ENCODE assay signal across 17 cellular contexts in genomic region chr3:195616681-195617080, GRCh38. TPM values are rescaled to one million over a fixed set of nuclear protein-coding genes. Genes with fewer than 3 reads are reported as not detected.
DNase-seq lines count a peak whose midpoint lies in the region; ATAC-seq and TF ChIP-seq lines count a peak whose summit lies in the region.
"Had no signal": no experiment of that assay in that cellular context is flagged by ENCODE, and none has a peak within 500 bp of the region (broad histone marks: within the 10 kb centered on the region; RNA-seq: fewer than 3 reads in every experiment).

No MANE protein-coding gene starts in this region.

- H3K36me3 ChIP-seq in endodermal cell (ENCODE audit: control insufficient read depth, insufficient read depth, low read length) = no peaks in the 10 kb centered on the region

- no peaks in the 10 kb centered on the region for H3K27me3 ChIP-seq in endodermal cell (ENCODE audit: control insufficient read depth, insufficient read depth, low read length, poor library complexity, severe bottlenecking)

- TF ChIP-seq CTCF in endodermal cell (conservative IDR thresholded peaks at IDR 0.05) = no peak
- TF ChIP-seq CTCF in mesothelial cell of epicardium (IDR thresholded peaks at IDR 0.05; ENCODE audit: unreplicated experiment) = no peak

- H3K4me1 Mint-ChIP-seq in endodermal cell (peaks cover 5% of the 10 kb centered on the region), mesothelial cell of epicardium (peaks cover 21% of the 10 kb centered on the region)

- H3K36me3 Mint-ChIP-seq in endodermal cell (ENCODE audit: low read depth) (peaks cover 1% of the 10 kb centered on the region), mesothelial cell of epicardium (peaks cover 1% of the 10 kb centered on the region)

- ATAC-seq in Right ventricle myocardium superior (ENCODE audit: poor library complexity) (no peak), HG03280 (IDR thresholded peaks at IDR 0.05; ENCODE audit: unreplicated experiment) (no peak)

- no peaks in the 10 kb centered on the region for H3K4me1 ChIP-seq in endodermal cell (ENCODE audit: control insufficient read depth, insufficient read depth, low read length)

- no peaks in the 10 kb centered on the region for H3K27me3 Mint-ChIP-seq in endodermal cell (ENCODE audit: insufficient read depth)
- H3K27me3 Mint-ChIP-seq in mesothelial cell of epicardium (ENCODE audit: low read depth) = no peaks in the 10 kb centered on the region

- intact Hi-C loops in cardiac septum (cut with DNase I) (loop anchor here (2.0 kb wide), 1 partner anchor 104 kb away; the partner anchor contains the start of gene MUC20), Right ventricle myocardium superior (cut with DNase I) (no loop called here)

- H3K27ac Mint-ChIP-seq in endodermal cell = no peak overlapping the region
- peak overlapping the region; percentile 39 for H3K27ac Mint-ChIP-seq in mesothelial cell of epicardium
- H3K27ac Mint-ChIP-seq: HFFc6 had no signal

- no peak overlapping the region for H3K27ac ChIP-seq in endodermal cell (ENCODE audit: low read depth, low read length)
- H3K27ac ChIP-seq: PC-9 had no signal

- H3K9me3 ChIP-seq in endodermal cell (ENCODE audit: control insufficient read depth, low read length) = peaks cover 17% of the 10 kb centered on the region

- H3K9ac ChIP-seq in endodermal cell (ENCODE audit: extremely low read depth, low read length, poor library complexity, severe bottlenecking) = no peak overlapping the region

- H3K9me3 Mint-ChIP-seq in endodermal cell = peaks cover 17% of the 10 kb centered on the region
- peaks cover 2% of the 10 kb centered on the region for H3K9me3 Mint-ChIP-seq in mesothelial cell of epicardium
- H3K9me3 Mint-ChIP-seq: HFFc6 had no signal

- H3K4me3 ChIP-seq in endodermal cell (ENCODE audit: low read length) = no peak overlapping the region
- H3K4me3 ChIP-seq: PC-9 had no signal

- DNase-seq in cardiac septum (ENCODE audit: low spot score) (peak; percentile 62), Right ventricle myocardium superior (no peak), endodermal cell (peak; percentile 53), mesothelial cell of epicardium (ENCODE audit: low spot score in 2 of 2, unreplicated experiment in 2 of 2) (no peak), GM19238 (ENCODE audit: insufficient read length, low spot score) (no peak), DMS79 treated with DMSO at 0.1 percent for 48 hours (lab: John Stamatoyannopoulos, UW) (no peak)
- DNase-seq: C1 segment of cervical spinal cord, DMS 273 treated with DMSO at 0.1 percent for 48 hours, HFFc6, MM.1S, NCI-H1105, NCI-H1694, NCI-H510A treated with DMSO at 0.1 percent for 48 hours, NCI-H82, PC-9 had no signal

- H3K4me3 Mint-ChIP-seq in endodermal cell = no peak overlapping the region
- no peak overlapping the region for H3K4me3 Mint-ChIP-seq in mesothelial cell of epicardium
- H3K4me3 Mint-ChIP-seq: HFFc6 had no signal

- 90 to 99% methylated on average over 6 to 9 of the region's 9 CpGs for WGBS in endodermal cell (ENCODE audit: insufficient coverage in 1 of 2, insufficient read length in 1 of 2), 2 experiments

RNA-seq across cellular contexts. Expression of gene APOD, which starts 32.9 kb away (rescaled TPM):
- 692 TPM for total RNA-seq in cardiac septum
- total RNA-seq in Right ventricle myocardium superior = 322 TPM
- not detected for total RNA-seq in endodermal cell
- not detected for polyA plus RNA-seq in endodermal cell (2013, experiment 1 of 2)
- 0.87 TPM for polyA plus RNA-seq in endodermal cell (2013, experiment 2 of 2)
- 0.63 to 1.2 TPM (median 0.86 TPM) in 3 replicates for total RNA-seq in mesothelial cell of epicardium
- total RNA-seq: A673 had no signal

Comparison
In these comparisons a context has a peak if more than half of its experiments do, and no peak if none do; other contexts are left out.
1. DNase-seq: peak in cardiac septum (single experiment) and endodermal cell (single experiment); none in Right ventricle myocardium superior (single experiment), mesothelial cell of epicardium (0 of 2), GM19238 (single experiment) and DMS79 treated with DMSO at 0.1 percent for 48 hours (single experiment).
2. RNA of gene APOD, which starts 32.9 kb away (total RNA-seq): 692 TPM in cardiac septum (single experiment) and 322 TPM in Right ventricle myocardium superior (single experiment); 0.63 to 1.2 TPM in mesothelial cell of epicardium and not detected in endodermal cell; every median in the first group is over 100 times any median in the second.